8 cellular contexts compared by ENCODE assay signal in the genomic region with DNA sequence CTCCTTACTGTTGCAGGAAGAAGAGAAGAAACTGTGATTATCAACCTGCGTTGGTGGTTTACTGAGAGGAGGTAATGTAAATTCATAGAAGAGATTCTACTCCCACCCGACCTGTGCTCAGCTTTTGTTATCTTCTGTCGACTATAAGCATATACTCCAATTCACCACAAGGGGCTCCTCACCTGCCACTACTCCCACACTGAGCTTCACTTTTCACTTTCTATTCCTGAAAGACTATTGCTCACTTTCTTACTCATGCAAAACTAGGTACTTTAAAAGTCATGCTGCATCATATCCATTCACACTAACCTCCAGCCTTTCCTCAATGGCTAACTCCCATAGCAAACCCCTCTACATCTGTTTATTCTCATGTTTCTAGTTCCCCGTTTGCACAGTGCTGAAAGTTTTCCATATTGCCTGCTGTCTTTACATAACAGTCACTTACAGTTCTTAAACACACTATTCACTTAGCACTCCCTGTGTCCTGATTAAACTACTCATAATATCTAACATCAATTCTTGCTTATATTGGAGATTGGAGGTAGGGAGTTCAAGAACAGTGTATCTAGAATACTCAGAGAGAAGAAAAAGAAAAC.
DNase-seq lines count a peak whose midpoint lies in the region; ATAC-seq, FAIRE-seq and TF ChIP-seq lines count a peak whose summit lies in the region.

No MANE protein-coding gene starts in this region.

- no peak overlapping the region for H3K9ac ChIP-seq in astrocyte (ENCODE audit: low read length)

- H3K27me3 Mint-ChIP-seq in astrocyte (ENCODE audit: low read depth, unreplicated experiment): no peaks in the 10 kb centered on the region

- no peaks in the 10 kb centered on the region for H3K36me3 ChIP-seq in astrocyte (ENCODE audit: insufficient read depth, low read length)
- no peaks in the 10 kb centered on the region for H3K36me3 ChIP-seq in lower lobe of right lung

- no peaks in the 10 kb centered on the region for H3K36me3 Mint-ChIP-seq in astrocyte (ENCODE audit: low read depth, unreplicated experiment)

- H3K27me3 ChIP-seq in astrocyte (ENCODE audit: insufficient read depth, low read length) (no peaks in the 10 kb centered on the region), lower lobe of right lung (ENCODE audit: low read depth) (no peaks in the 10 kb centered on the region)

- FAIRE-seq in GM12891 (lab: Jason Lieb, UNC) (peak; percentile 74), astrocyte (lab: Jason Lieb, UNC) (peak; percentile 32)

- no peak overlapping the region for H3K4me3 ChIP-seq in HFF-Myc (replicated peaks; ENCODE audit: low read depth, low read length)
- H3K4me3 ChIP-seq in astrocyte (ENCODE audit: insufficient read depth, low read depth, low read length): no peak overlapping the region
- no peak overlapping the region for H3K4me3 ChIP-seq in lower lobe of right lung

- DNase-seq in GM12891 (ENCODE audit: insufficient read length, low spot score) (peak; percentile 27), HFF-Myc (ENCODE audit: extremely low read depth, low read depth) (peak; percentile 44), LoVo (ENCODE audit: low spot score) (peak; percentile 52), astrocyte (ENCODE audit: low read depth) (peak; percentile 45), lower lobe of right lung (no peak), NK-92 (lab: John Stamatoyannopoulos, UW; ENCODE audit: unreplicated experiment) (no peak), COR-L47 (lab: John Stamatoyannopoulos, UW) (no peak)

- H3K27ac ChIP-seq in 22Rv1: no peak overlapping the region
- no peak overlapping the region for H3K27ac ChIP-seq in astrocyte (ENCODE audit: low read depth, low read length)
- H3K27ac ChIP-seq in lower lobe of right lung: no peak overlapping the region

- H3K4me1 Mint-ChIP-seq in astrocyte (ENCODE audit: low read depth, unreplicated experiment): peaks cover under 1% of the 10 kb centered on the region

- H3K4me2 ChIP-seq in astrocyte (ENCODE audit: low read length): no peak overlapping the region

- H3K9me3 Mint-ChIP-seq in astrocyte (ENCODE audit: unreplicated experiment): peaks cover 7% of the 10 kb centered on the region

- H2AFZ ChIP-seq in astrocyte (ENCODE audit: low read depth, low read length): no peak overlapping the region

- intact Hi-C loops in lower lobe of right lung (cut with DNase I): no loop called here

- H3K4me3 Mint-ChIP-seq in astrocyte (ENCODE audit: unreplicated experiment): no peak overlapping the region

- peak; percentile 68 to 84 for ATAC-seq in lower lobe of right lung

- H4K20me1 ChIP-seq in astrocyte (ENCODE audit: insufficient read depth, low read length): no peaks in the 10 kb centered on the region

- no peak overlapping the region for H3K27ac Mint-ChIP-seq in astrocyte (ENCODE audit: unreplicated experiment)

- H3K9me3 ChIP-seq in astrocyte (ENCODE audit: insufficient read depth, low read depth, low read length): no peaks in the 10 kb centered on the region
- peaks cover 6% of the 10 kb centered on the region for H3K9me3 ChIP-seq in lower lobe of right lung

- no peak for TF ChIP-seq POLR2A in GM12891 (IDR thresholded peaks at IDR 0.05; ENCODE audit: low read depth, low read length)

- TF ChIP-seq CTCF in 22Rv1 (IDR thresholded peaks at IDR 0.05): peak; percentile 81
- peak; percentile 62 for TF ChIP-seq CTCF in HFF-Myc (IDR thresholded peaks at IDR 0.05; ENCODE audit: low read depth, low read length, missing control alignments)
- peak; percentile 72 for TF ChIP-seq CTCF in astrocyte (IDR thresholded peaks at IDR 0.05; ENCODE audit: insufficient read depth, low read depth, low read length)
- peak; percentile 51 for TF ChIP-seq CTCF in lower lobe of right lung (IDR thresholded peaks at IDR 0.05)

- H3K4me1 ChIP-seq in astrocyte (ENCODE audit: insufficient read depth, low read length): no peaks in the 10 kb centered on the region
- H3K4me1 ChIP-seq in lower lobe of right lung: no peaks in the 10 kb centered on the region

- H3K79me2 ChIP-seq in astrocyte (ENCODE audit: insufficient read depth, low read length): no peaks in the 10 kb centered on the region

TF ChIP-seq in GM12891, 5 proteins besides CTCF, POLR2A, EP300 and RAD21:
- no peak for TF ChIP-seq SPI1 (IDR thresholded peaks at IDR 0.05; ENCODE audit: low read depth, low read length)
- TF ChIP-seq POLR2AphosphoS5 (IDR thresholded peaks at IDR 0.05; ENCODE audit: low read depth, low read length): no peak
- TF ChIP-seq POU2F2 (IDR thresholded peaks at IDR 0.05; ENCODE audit: low read depth, low read length): no peak
- TF ChIP-seq PAX5 (IDR thresholded peaks at IDR 0.05; ENCODE audit: insufficient read depth, low read length, severe bottlenecking): no peak
- no peak for TF ChIP-seq TAF1 (IDR thresholded peaks at IDR 0.05; ENCODE audit: low read depth, low read length)

Comparison
In these comparisons a context has a peak if more than half of its experiments do, and no peak if none do; other contexts are left out.
1. DNase-seq: peak in GM12891 (single experiment), HFF-Myc (single experiment), LoVo (single experiment) and astrocyte (single experiment); none in lower lobe of right lung (single experiment), NK-92 (single experiment) and COR-L47 (single experiment).
2. Peak in every context shown above with its lines, with median percentiles within 50 percentile points of each other: CTCF ChIP-seq.